In genomic region chr9:127916665-127917581, GRCh38 we compare ENCODE assay signal across 8 cellular contexts. TPM values are rescaled to one million over a fixed set of nuclear protein-coding genes. Genes with fewer than 3 reads are reported as not detected.
DNase-seq lines count a peak whose midpoint lies in the region; ATAC-seq, FAIRE-seq and TF ChIP-seq lines count a peak whose summit lies in the region.

ST6GALNAC4 (minus strand) TSS chr9:127917041; CDS start chr9:127916419, 622 bp downstream.

- H3K36me3 Mint-ChIP-seq in WTC11, result peaks cover under 1% of the 10 kb centered on the region; the same call in 1 of the 2 replicates

- no peaks in the 10 kb centered on the region for H3K79me2 ChIP-seq in smooth muscle cell (ENCODE audit: low read depth)

- CTCF ChIA-PET in WTC11 (lab: Charles Lee), result interaction anchor here (0.6 to 2.4 kb wide), 25 partner anchors 11 to 695 kb away, joined by 3 to 20 read pairs (median 5); partner anchors contain the start of genes CDK9, FPGS, PIP5KL1 and SH2D3C

- peak; percentile 81 for ATAC-seq in HG03066 (IDR thresholded peaks at IDR 0.05; ENCODE audit: low read depth, unreplicated experiment)
- peak; percentile 92 for ATAC-seq in WTC11

- no peak within 1 kb of the TSS for H3K9ac ChIP-seq in smooth muscle cell (ENCODE audit: low read depth)

- WGBS in smooth muscle cell (ENCODE audit: low lambda C conversion rate), result 8% methylated on average over 45 of the region's 75 CpGs

- no peaks in the 10 kb centered on the region for H4K20me1 ChIP-seq in smooth muscle cell (ENCODE audit: low read depth)

- H3F3A ChIP-seq in smooth muscle cell (ENCODE audit: low read depth), result peaks cover 11% of the 10 kb centered on the region

- H3K4me2 ChIP-seq in smooth muscle cell, result peak within 1 kb of the TSS; percentile 89

- H3K27me3 Mint-ChIP-seq in WTC11 (ENCODE audit: low read depth), result peaks cover 6% of the 10 kb centered on the region

- H3K27ac ChIP-seq in smooth muscle cell (ENCODE audit: low read depth), result no peak within 1 kb of the TSS

- H3K4me1 ChIP-seq in smooth muscle cell (ENCODE audit: low read depth), result peaks cover 4% of the 10 kb centered on the region

- no peak for TF ChIP-seq CTCF in WTC11 (IDR thresholded peaks at IDR 0.05)
- TF ChIP-seq CTCF in bronchial epithelial cell (IDR thresholded peaks at IDR 0.05; ENCODE audit: insufficient read depth, low read length, severe bottlenecking), result no peak
- TF ChIP-seq CTCF in smooth muscle cell (IDR thresholded peaks at IDR 0.05; ENCODE audit: borderline replicate concordance, insufficient read depth, poor library complexity, severe bottlenecking), result no peak

- POLR2A ChIA-PET in WTC11 (lab: Charles Lee), result interaction anchor here (0.6 to 2.1 kb wide), 9 partner anchors 17 to 758 kb away, joined by 3 to 8 read pairs (median 3); partner anchors contain the start of gene ST6GALNAC6

- H3K4me3 ChIP-seq in bronchial epithelial cell (ENCODE audit: low read depth, low read length) (peak within 1 kb of the TSS; percentile 59), smooth muscle cell (peak within 1 kb of the TSS; percentile 61)

- peak within 1 kb of the TSS; percentile 74 for H3K4me3 Mint-ChIP-seq in WTC11

- no peaks in the 10 kb centered on the region for H3K9me3 ChIP-seq in smooth muscle cell (replicated peaks; ENCODE audit: low read depth)

- no peaks in the 10 kb centered on the region for H3K27me3 ChIP-seq in bronchial epithelial cell (ENCODE audit: control insufficient read depth, insufficient read depth, low read length)
- H3K27me3 ChIP-seq in smooth muscle cell (ENCODE audit: low read depth), result no peaks in the 10 kb centered on the region

- no peak for FAIRE-seq in bronchial epithelial cell (lab: Jason Lieb, UNC)

- peak; percentile 78 for DNase-seq in SIG-M5 treated with dmso at 0.1 percent for 504 hours (lab: John Stamatoyannopoulos, UW; ENCODE audit: unreplicated experiment)
- DNase-seq in SIG-M5 (lab: John Stamatoyannopoulos, UW), result no peak
- peak; percentile 83 for DNase-seq in NCI-H2196 treated with DMSO at 0.1 percent for 48 hours (lab: John Stamatoyannopoulos, UW; ENCODE audit: unreplicated experiment)
- DNase-seq in WTC11 (ENCODE audit: low spot score), result peak; percentile 96
- DNase-seq in bronchial epithelial cell (ENCODE audit: low read depth), result no peak
- peak; percentile 99 for DNase-seq in iPS-NIHi7 (ENCODE audit: extremely low spot score)
- DNase-seq in smooth muscle cell (lab: John Stamatoyannopoulos, UW; ENCODE audit: unreplicated experiment), result peak; percentile 95

- no peaks in the 10 kb centered on the region for H3K9me3 Mint-ChIP-seq in WTC11

- peaks cover 19% of the 10 kb centered on the region for H3K4me1 Mint-ChIP-seq in WTC11

- H2AFZ ChIP-seq in smooth muscle cell (ENCODE audit: low read depth), result peak within 1 kb of the TSS; percentile 79

- peak within 1 kb of the TSS; percentile 60; the same call in 1 of the 2 replicates for H3K27ac Mint-ChIP-seq in WTC11

- H3K36me3 ChIP-seq in bronchial epithelial cell (ENCODE audit: control insufficient read depth, insufficient read depth, low read length), result peaks cover 10% of the 10 kb centered on the region
- H3K36me3 ChIP-seq in smooth muscle cell (ENCODE audit: low read depth), result no peaks in the 10 kb centered on the region

TF ChIP-seq in WTC11, 78 proteins besides CTCF, POLR2A, EP300 and RAD21 (continues in another document):
- no peak for TF ChIP-seq NFATC4 (CRISPR knock-in tag; IDR thresholded peaks at IDR 0.05)
- TF ChIP-seq ESRRA (CRISPR knock-in tag; IDR thresholded peaks at IDR 0.05; ENCODE audit: borderline replicate concordance), result 0 out of 2 replicates have a peak, but pooled peaks have one; percentile 29
- TF ChIP-seq ZBTB21 (CRISPR knock-in tag; IDR thresholded peaks at IDR 0.05; ENCODE audit: borderline replicate concordance), result no peak
- no peak for TF ChIP-seq SMAD4 (CRISPR knock-in tag; IDR thresholded peaks at IDR 0.05)
- no peak for TF ChIP-seq FOXK1 (CRISPR knock-in tag; IDR thresholded peaks at IDR 0.05)
- TF ChIP-seq ZNF532 (CRISPR knock-in tag; IDR thresholded peaks at IDR 0.05; ENCODE audit: borderline replicate concordance), result no peak
- TF ChIP-seq EMX1 (CRISPR knock-in tag; IDR thresholded peaks at IDR 0.05), result no peak
- TF ChIP-seq ZNF317 (CRISPR knock-in tag; IDR thresholded peaks at IDR 0.05; ENCODE audit: borderline replicate concordance, low read depth), result no peak
- TF ChIP-seq TP53 (CRISPR knock-in tag; IDR thresholded peaks at IDR 0.05), result no peak
- TF ChIP-seq NR3C1 (CRISPR knock-in tag; conservative IDR thresholded peaks at IDR 0.05; ENCODE audit: low read depth), result no peak
- TF ChIP-seq IRF1 (CRISPR knock-in tag; IDR thresholded peaks at IDR 0.05), result 0 out of 2 replicates have a peak, but pooled peaks have one; percentile 15
- TF ChIP-seq NFYB (CRISPR knock-in tag; conservative IDR thresholded peaks at IDR 0.05; ENCODE audit: low read depth), result no peak
- no peak for TF ChIP-seq FOXP1 (CRISPR knock-in tag; IDR thresholded peaks at IDR 0.05; ENCODE audit: borderline replicate concordance)
- 0 out of 2 replicates have a peak, but pooled peaks have one; percentile 56 for TF ChIP-seq KAT7 (CRISPR knock-in tag; IDR thresholded peaks at IDR 0.05; ENCODE audit: borderline replicate concordance)
- TF ChIP-seq MXD4 (CRISPR knock-in tag; IDR thresholded peaks at IDR 0.05; ENCODE audit: borderline replicate concordance), result no peak
- no peak for TF ChIP-seq GRHL2 (CRISPR knock-in tag; IDR thresholded peaks at IDR 0.05; ENCODE audit: insufficient replicate concordance, severe bottlenecking)
- no peak for TF ChIP-seq ELF4 (CRISPR knock-in tag; IDR thresholded peaks at IDR 0.05; ENCODE audit: low read depth)
- TF ChIP-seq FOXP4 (CRISPR knock-in tag; IDR thresholded peaks at IDR 0.05), result no peak
- no peak for TF ChIP-seq IRF2 (CRISPR knock-in tag; IDR thresholded peaks at IDR 0.05; ENCODE audit: borderline replicate concordance, low read depth)
- peak; percentile 26; the same call in 1 of the 2 replicates for TF ChIP-seq ETV6 (CRISPR knock-in tag; IDR thresholded peaks at IDR 0.05)
- TF ChIP-seq ZNF232 (CRISPR knock-in tag; IDR thresholded peaks at IDR 0.05), result no peak
- TF ChIP-seq RORB (CRISPR knock-in tag; IDR thresholded peaks at IDR 0.05), result no peak
- no peak for TF ChIP-seq SMAD3 (CRISPR knock-in tag; IDR thresholded peaks at IDR 0.05; ENCODE audit: borderline replicate concordance)

RNA-seq across cellular contexts. Expression of gene ST6GALNAC4, which starts in this region (rescaled TPM):
- total RNA-seq in WTC11 (2021) (25.1 to 25.7 TPM (median 25.4 TPM) in 3 replicates), bronchial epithelial cell (21.3 and 21.8 TPM in 2 replicates), smooth muscle cell (5.3 and 22.5 TPM in 2 replicates)
- 12.1 and 13.6 TPM in 2 replicates for polyA plus RNA-seq in smooth muscle cell

Comparison
In these comparisons a context has a peak if more than half of its experiments do, and no peak if none do; other contexts are left out.
1. DNase-seq: peak in SIG-M5 treated with dmso at 0.1 percent for 504 hours (single experiment), NCI-H2196 treated with DMSO at 0.1 percent for 48 hours (single experiment), WTC11 (single experiment), iPS-NIHi7 (single experiment) and smooth muscle cell (single experiment); none in SIG-M5 (single experiment) and bronchial epithelial cell (single experiment).